Comparison of ENCODE assay signal across 1 cellular context in the genomic region with DNA sequence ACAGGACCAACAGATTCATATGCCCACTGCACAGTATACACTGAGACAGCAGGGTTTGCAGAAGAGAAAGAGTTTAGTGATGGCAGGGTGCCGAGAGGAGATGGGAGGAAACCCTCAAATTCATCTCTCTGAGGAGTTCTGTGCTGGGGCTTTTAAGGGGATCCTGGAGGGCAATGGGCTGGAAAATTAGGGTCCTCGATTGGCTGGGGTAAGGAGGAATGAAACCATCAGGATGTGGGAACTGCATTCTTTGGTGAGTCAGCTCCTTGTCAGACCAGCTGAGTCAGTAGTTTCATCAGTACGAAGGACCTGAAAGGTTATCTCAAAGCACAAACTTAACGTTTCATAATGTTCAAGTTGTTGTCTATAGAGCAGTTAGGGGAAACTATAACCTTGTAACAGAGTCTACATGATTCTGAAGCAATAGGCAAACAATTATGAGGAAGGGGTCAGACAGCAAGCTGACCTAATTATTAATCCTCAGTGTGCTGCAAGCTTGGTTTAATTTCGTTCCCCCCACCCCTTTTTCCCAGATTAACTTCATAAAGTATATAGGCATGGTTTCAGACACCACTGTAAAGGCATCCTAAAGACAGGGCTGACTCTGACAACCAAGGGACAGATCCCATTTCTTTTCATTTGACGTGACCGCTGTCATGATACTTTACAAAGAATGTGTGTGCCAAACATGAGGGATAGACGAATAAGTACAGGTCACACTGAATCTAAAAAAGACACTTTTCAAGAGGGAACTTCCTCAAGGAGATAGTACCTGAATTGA.
A peak's percentile ranks its signal among the peaks of the same experiment; 100 is the strongest.
TF ChIP-seq lines count a peak whose summit lies in the region.

No MANE protein-coding gene starts in this region.

TF ChIP-seq in K562, 482 proteins besides CTCF, POLR2A, EP300 and RAD21 (continued from another document and continues in another):
- TF ChIP-seq RBM39 (optimal IDR thresholded peaks at IDR 0.05; ENCODE audit: low read depth, low read length) (no peak), SMAD1 (IDR thresholded peaks at IDR 0.05; ENCODE audit: low read depth, low read length, partially characterized antibody) (no peak), CBX1 (IDR thresholded peaks at IDR 0.05; ENCODE audit: low read depth) (0 out of 2 replicates have a peak, but pooled peaks have one; percentile 46), MAFG (tag; conservative IDR thresholded peaks at IDR 0.05) (peak; percentile 95), NFATC3 (IDR thresholded peaks at IDR 0.05) (no peak), HMG20B (CRISPR knock-in tag; IDR thresholded peaks at IDR 0.05) (no peak), TARDBP (IDR thresholded peaks at IDR 0.05) (no peak), HCFC1 (IDR thresholded peaks at IDR 0.05; ENCODE audit: low read depth, low read length) (no peak), CEBPG (CRISPR knock-in tag; IDR thresholded peaks at IDR 0.05) (0 out of 2 replicates have a peak, but pooled peaks have one; percentile 43), CEBPG (tag; conservative IDR thresholded peaks at IDR 0.05 in 1 of 2, IDR thresholded peaks at IDR 0.05 in 1 of 2) (peak; percentile 71 to 73), CBFA2T3 (IDR thresholded peaks at IDR 0.05) (peak; percentile 64), ZNF165 (CRISPR knock-in tag; IDR thresholded peaks at IDR 0.05; ENCODE audit: borderline replicate concordance) (no peak), ZFP36 (IDR thresholded peaks at IDR 0.05; ENCODE audit: low read depth, low read length, partially characterized antibody) (no peak), PPARD (CRISPR knock-in tag; IDR thresholded peaks at IDR 0.05) (no peak), ETV1 (tag; conservative IDR thresholded peaks at IDR 0.05; ENCODE audit: low read depth) (0 out of 2 replicates have a peak, but pooled peaks have one; percentile 22), ZNF778 (CRISPR knock-in tag; IDR thresholded peaks at IDR 0.05) (no peak), NR2F6 (CRISPR knock-in tag; IDR thresholded peaks at IDR 0.05) (no peak), ESRRA (IDR thresholded peaks at IDR 0.05; ENCODE audit: borderline replicate concordance, low read depth) (peak; percentile 30; the same call in 1 of the 2 replicates), MYNN (IDR thresholded peaks at IDR 0.05) (0 out of 2 replicates have a peak, but pooled peaks have one; percentile 64), MYNN (CRISPR knock-in tag; IDR thresholded peaks at IDR 0.05) (no peak), ZNF41 (CRISPR knock-in tag; conservative IDR thresholded peaks at IDR 0.05) (no peak), PRMT5 (CRISPR knock-in tag; IDR thresholded peaks at IDR 0.05) (no peak), TAF9B (IDR thresholded peaks at IDR 0.05; ENCODE audit: partially characterized antibody) (peak; percentile 78), FOXK1 (CRISPR knock-in tag; IDR thresholded peaks at IDR 0.05; ENCODE audit: borderline replicate concordance) (no peak), EHMT2 (IDR thresholded peaks at IDR 0.05) (peak; percentile 27; the same call in 1 of the 2 replicates), ATF7 (IDR thresholded peaks at IDR 0.05) (peak; percentile 70), CTBP1 (IDR thresholded peaks at IDR 0.05; ENCODE audit: borderline replicate concordance) (no peak), RFX1 (IDR thresholded peaks at IDR 0.05) (no peak), ZNF146 (CRISPR knock-in tag; IDR thresholded peaks at IDR 0.05; ENCODE audit: unreplicated experiment) (no peak), ATF1 (CRISPR knock-in tag; IDR thresholded peaks at IDR 0.05) (no peak), ATF1 (tag; IDR thresholded peaks at IDR 0.05) (no peak), ZNF175 (CRISPR knock-in tag; IDR thresholded peaks at IDR 0.05; ENCODE audit: low read depth) (no peak), HSF4 (CRISPR knock-in tag; IDR thresholded peaks at IDR 0.05; ENCODE audit: borderline replicate concordance) (no peak), FIP1L1 (IDR thresholded peaks at IDR 0.05; ENCODE audit: low read depth, low read length, poor library complexity, severe bottlenecking) (no peak), ETV5 (CRISPR knock-in tag; IDR thresholded peaks at IDR 0.05; ENCODE audit: low read depth) (peak; percentile 51; the same call in 1 of the 2 replicates), TEAD4 (IDR thresholded peaks at IDR 0.05; ENCODE audit: low read length) (peak; percentile 75), TEAD4 (CRISPR knock-in tag; IDR thresholded peaks at IDR 0.05; ENCODE audit: borderline replicate concordance) (no peak), RUNX1 (IDR thresholded peaks at IDR 0.05; ENCODE audit: low read depth) (no peak), MYC (IDR thresholded peaks at IDR 0.05; ENCODE audit: low read depth, low read length) (peak; percentile 11; the same call in 1 of the 2 replicates), MYC (CRISPR knock-in tag; IDR thresholded peaks at IDR 0.05; ENCODE audit: borderline replicate concordance, low read depth) (no peak), SOX6 (IDR thresholded peaks at IDR 0.05) (no peak), SMARCA4 (IDR thresholded peaks at IDR 0.05) (peak; percentile 85), LARP7 (IDR thresholded peaks at IDR 0.05) (no peak)
- TF ChIP-seq, protein P1, sequence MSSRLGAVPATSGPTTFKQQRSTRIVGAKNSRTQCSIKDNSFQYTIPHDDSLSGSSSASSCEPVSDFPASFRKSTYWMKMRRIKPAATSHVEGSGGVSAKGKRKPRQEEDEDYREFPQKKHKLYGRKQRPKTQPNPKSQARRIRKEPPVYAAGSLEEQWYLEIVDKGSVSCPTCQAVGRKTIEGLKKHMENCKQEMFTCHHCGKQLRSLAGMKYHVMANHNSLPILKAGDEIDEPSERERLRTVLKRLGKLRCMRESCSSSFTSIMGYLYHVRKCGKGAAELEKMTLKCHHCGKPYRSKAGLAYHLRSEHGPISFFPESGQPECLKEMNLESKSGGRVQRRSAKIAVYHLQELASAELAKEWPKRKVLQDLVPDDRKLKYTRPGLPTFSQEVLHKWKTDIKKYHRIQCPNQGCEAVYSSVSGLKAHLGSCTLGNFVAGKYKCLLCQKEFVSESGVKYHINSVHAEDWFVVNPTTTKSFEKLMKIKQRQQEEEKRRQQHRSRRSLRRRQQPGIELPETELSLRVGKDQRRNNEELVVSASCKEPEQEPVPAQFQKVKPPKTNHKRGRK (tag; IDR thresholded peaks at IDR 0.05) = no peak
- TF ChIP-seq, protein P2, sequence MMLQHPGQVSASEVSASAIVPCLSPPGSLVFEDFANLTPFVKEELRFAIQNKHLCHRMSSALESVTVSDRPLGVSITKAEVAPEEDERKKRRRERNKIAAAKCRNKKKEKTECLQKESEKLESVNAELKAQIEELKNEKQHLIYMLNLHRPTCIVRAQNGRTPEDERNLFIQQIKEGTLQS (IDR thresholded peaks at IDR 0.05) = peak; percentile 93
- TF ChIP-seq, protein P2 (CRISPR knock-in tag; conservative IDR thresholded peaks at IDR 0.05) = no peak
- TF ChIP-seq, protein P3, sequence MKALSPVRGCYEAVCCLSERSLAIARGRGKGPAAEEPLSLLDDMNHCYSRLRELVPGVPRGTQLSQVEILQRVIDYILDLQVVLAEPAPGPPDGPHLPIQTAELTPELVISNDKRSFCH (CRISPR knock-in tag; IDR thresholded peaks at IDR 0.05) = no peak
- TF ChIP-seq, protein P3 (tag; IDR thresholded peaks at IDR 0.05) = no peak
- TF ChIP-seq, protein P4, sequence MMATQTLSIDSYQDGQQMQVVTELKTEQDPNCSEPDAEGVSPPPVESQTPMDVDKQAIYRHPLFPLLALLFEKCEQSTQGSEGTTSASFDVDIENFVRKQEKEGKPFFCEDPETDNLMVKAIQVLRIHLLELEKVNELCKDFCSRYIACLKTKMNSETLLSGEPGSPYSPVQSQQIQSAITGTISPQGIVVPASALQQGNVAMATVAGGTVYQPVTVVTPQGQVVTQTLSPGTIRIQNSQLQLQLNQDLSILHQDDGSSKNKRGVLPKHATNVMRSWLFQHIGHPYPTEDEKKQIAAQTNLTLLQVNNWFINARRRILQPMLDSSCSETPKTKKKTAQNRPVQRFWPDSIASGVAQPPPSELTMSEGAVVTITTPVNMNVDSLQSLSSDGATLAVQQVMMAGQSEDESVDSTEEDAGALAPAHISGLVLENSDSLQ (IDR thresholded peaks at IDR 0.05) = no peak
- TF ChIP-seq, protein P5, sequence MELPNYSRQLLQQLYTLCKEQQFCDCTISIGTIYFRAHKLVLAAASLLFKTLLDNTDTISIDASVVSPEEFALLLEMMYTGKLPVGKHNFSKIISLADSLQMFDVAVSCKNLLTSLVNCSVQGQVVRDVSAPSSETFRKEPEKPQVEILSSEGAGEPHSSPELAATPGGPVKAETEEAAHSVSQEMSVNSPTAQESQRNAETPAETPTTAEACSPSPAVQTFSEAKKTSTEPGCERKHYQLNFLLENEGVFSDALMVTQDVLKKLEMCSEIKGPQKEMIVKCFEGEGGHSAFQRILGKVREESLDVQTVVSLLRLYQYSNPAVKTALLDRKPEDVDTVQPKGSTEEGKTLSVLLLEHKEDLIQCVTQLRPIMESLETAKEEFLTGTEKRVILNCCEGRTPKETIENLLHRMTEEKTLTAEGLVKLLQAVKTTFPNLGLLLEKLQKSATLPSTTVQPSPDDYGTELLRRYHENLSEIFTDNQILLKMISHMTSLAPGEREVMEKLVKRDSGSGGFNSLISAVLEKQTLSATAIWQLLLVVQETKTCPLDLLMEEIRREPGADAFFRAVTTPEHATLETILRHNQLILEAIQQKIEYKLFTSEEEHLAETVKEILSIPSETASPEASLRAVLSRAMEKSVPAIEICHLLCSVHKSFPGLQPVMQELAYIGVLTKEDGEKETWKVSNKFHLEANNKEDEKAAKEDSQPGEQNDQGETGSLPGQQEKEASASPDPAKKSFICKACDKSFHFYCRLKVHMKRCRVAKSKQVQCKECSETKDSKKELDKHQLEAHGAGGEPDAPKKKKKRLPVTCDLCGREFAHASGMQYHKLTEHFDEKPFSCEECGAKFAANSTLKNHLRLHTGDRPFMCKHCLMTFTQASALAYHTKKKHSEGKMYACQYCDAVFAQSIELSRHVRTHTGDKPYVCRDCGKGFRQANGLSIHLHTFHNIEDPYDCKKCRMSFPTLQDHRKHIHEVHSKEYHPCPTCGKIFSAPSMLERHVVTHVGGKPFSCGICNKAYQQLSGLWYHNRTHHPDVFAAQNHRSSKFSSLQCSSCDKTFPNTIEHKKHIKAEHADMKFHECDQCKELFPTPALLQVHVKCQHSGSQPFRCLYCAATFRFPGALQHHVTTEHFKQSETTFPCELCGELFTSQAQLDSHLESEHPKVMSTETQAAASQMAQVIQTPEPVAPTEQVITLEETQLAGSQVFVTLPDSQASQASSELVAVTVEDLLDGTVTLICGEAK (IDR thresholded peaks at IDR 0.05) = 0 out of 2 replicates have a peak, but pooled peaks have one; percentile 49
- TF ChIP-seq, protein P5 (CRISPR knock-in tag; IDR thresholded peaks at IDR 0.05) = no peak
- TF ChIP-seq, protein P6, sequence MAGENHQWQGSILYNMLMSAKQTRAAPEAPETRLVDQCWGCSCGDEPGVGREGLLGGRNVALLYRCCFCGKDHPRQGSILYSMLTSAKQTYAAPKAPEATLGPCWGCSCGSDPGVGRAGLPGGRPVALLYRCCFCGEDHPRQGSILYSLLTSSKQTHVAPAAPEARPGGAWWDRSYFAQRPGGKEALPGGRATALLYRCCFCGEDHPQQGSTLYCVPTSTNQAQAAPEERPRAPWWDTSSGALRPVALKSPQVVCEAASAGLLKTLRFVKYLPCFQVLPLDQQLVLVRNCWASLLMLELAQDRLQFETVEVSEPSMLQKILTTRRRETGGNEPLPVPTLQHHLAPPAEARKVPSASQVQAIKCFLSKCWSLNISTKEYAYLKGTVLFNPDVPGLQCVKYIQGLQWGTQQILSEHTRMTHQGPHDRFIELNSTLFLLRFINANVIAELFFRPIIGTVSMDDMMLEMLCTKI (IDR thresholded peaks at IDR 0.05; ENCODE audit: partially characterized antibody) = no peak
